Comparison of ENCODE assay signal across 1 cellular context in the genomic region with DNA sequence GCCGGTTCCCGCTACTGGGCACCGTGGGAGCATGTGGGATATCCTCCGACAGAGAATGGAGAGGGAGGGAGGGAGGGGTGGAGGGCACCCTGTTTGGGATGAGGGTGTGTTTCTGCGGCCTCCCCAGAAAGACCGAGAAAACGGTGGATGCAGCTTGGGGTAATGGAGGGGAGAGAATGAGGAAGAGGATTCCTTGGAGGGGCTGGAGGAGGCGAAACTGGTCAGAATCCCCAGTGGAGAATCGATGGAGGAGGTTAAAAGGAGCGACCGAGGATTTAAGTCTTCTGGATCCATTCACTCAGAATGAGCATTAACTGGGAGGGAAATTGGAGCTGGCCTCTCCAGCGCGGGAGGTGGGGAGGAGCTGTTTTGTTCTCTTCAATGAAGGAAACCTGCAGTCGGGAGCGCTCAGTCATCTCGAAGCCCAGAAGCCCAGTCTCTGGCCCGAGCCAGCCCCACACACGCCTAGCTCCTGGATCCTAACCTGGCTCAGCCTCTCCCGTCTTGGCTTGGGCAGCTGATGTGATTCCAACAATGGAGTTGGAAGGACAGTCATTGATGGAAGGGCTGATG.
A peak's percentile ranks its signal among the peaks of the same experiment; 100 is the strongest.
TF ChIP-seq lines count a peak whose summit lies in the region.

No MANE protein-coding gene starts in this region.

TF ChIP-seq in HepG2, 621 proteins besides CTCF, POLR2A, EP300 and RAD21:
- TF ChIP-seq ELF3 (CRISPR knock-in tag; IDR thresholded peaks at IDR 0.05) (no peak), YY1 (IDR thresholded peaks at IDR 0.05; ENCODE audit: insufficient read depth, insufficient replicate concordance, low read depth, low read length) (no peak), ZNF34 (CRISPR knock-in tag; IDR thresholded peaks at IDR 0.05; ENCODE audit: borderline replicate concordance) (0 out of 2 replicates have a peak, but pooled peaks have one; percentile 66), SALL2 (CRISPR knock-in tag; IDR thresholded peaks at IDR 0.05) (0 out of 2 replicates have a peak, but pooled peaks have one; percentile 64), ZFP36L1 (CRISPR knock-in tag; IDR thresholded peaks at IDR 0.05) (no peak), SALL1 (CRISPR knock-in tag; IDR thresholded peaks at IDR 0.05) (no peak)
